ENCODE assay signal across 32 cellular contexts in the genomic region with DNA sequence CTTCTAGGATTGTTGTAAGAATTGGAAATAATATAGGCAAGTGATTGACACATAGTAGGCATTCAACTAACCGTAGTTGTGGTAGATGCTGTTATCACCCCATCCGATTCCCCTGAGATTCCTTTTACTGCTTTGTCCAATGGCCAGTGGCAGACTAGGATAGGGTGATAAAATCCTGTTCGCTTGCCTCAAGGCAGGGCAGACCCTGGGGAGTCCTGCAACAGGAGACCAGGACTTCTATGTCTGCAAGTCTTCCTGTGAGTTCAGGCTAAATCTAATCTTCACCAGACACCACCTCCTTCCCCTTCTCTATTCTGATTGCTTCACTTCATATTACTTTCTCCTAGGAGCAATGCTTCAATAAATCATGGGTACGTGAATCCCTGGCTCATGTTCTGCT.
"Had no signal": no experiment of that assay in that cellular context is flagged by ENCODE, and none has a peak within 500 bp of the region (broad histone marks: within the 10 kb centered on the region; RNA-seq: fewer than 3 reads in every experiment).

No MANE protein-coding gene starts in this region.

- H3K4me1 ChIP-seq: colonic mucosa, gastrocnemius medialis, psoas muscle, sigmoid colon, tibial nerve, upper lobe of left lung, uterus had no signal

- H3K27ac ChIP-seq: colonic mucosa, epithelial cell of prostate, gastrocnemius medialis, heart left ventricle, ovary, psoas muscle, sigmoid colon, thoracic aorta, tibial nerve, upper lobe of left lung, uterus had no signal

- H3K4me3 ChIP-seq: colonic mucosa, gastrocnemius medialis, heart left ventricle, lung, mucosa of descending colon, ovary, psoas muscle, sigmoid colon, thoracic aorta, tibial nerve, upper lobe of left lung, uterus had no signal

- DNase-seq: colonic mucosa; effector CD8-positive, alpha-beta T cell; endodermal cell; foreskin fibroblast; gastrocnemius medialis; heart left ventricle; hippocampal formation; immature natural killer cell; mucosa of descending colon; naive B cell; occipital lobe; ovary; posterior cingulate gyrus; psoas muscle; right cardiac atrium; sigmoid colon; stimulated activated CD4-positive, alpha-beta T cell treated with anti-CD3 and anti-CD28 coated beads, Interleukin-2, amount 100 ng/mL, for 24 hours; stimulated activated CD4-positive, alpha-beta T cell treated with anti-CD3 and anti-CD28 coated beads, Interleukin-4, amount 100 ng/mL, for 24 hours; stimulated activated naive CD4-positive, alpha-beta T cell treated with Interleukin-2 at 50 U/mL for 16 hours; upper lobe of left lung; uterus had no signal

- H3K9me3 ChIP-seq: colonic mucosa, gastrocnemius medialis, mucosa of descending colon, ovary, psoas muscle, sigmoid colon, thoracic aorta, upper lobe of left lung, uterus had no signal

- H3K4me3 Mint-ChIP-seq: dendritic cell treated with granulocyte-macrophage colony-stimulating factor and Interleukin-4, amounts not matched to agents 40 ng/mL and 50 ng/mL, for 4 days; endodermal cell; immature natural killer cell; memory B cell; mesothelial cell of epicardium; naive B cell; nephron; stimulated activated effector memory CD8-positive, alpha-beta T cell treated with anti-CD3 and anti-CD28 coated beads, Interleukin-12 subunit alpha, Interleukin-12 subunit beta, amount 100 ng/mL, for 72 hours had no signal

- H3K27ac Mint-ChIP-seq: dendritic cell treated with granulocyte-macrophage colony-stimulating factor and Interleukin-4, amounts not matched to agents 40 ng/mL and 50 ng/mL, for 4 days; endodermal cell; immature natural killer cell; memory B cell; mesothelial cell of epicardium; nephron; stimulated activated effector memory CD8-positive, alpha-beta T cell treated with anti-CD3 and anti-CD28 coated beads, Interleukin-12 subunit alpha, Interleukin-12 subunit beta, amount 100 ng/mL, for 72 hours had no signal

- H3K4me1 Mint-ChIP-seq: immature natural killer cell; memory B cell; mesothelial cell of epicardium; nephron; stimulated activated effector memory CD8-positive, alpha-beta T cell treated with anti-CD3 and anti-CD28 coated beads, Interleukin-12 subunit alpha, Interleukin-12 subunit beta, amount 100 ng/mL, for 72 hours had no signal

- H3K27me3 ChIP-seq: colonic mucosa, gastrocnemius medialis, ovary, sigmoid colon, tibial nerve, upper lobe of left lung, uterus had no signal

- H3K36me3 Mint-ChIP-seq: stimulated activated effector memory CD8-positive, alpha-beta T cell treated with anti-CD3 and anti-CD28 coated beads, Interleukin-12 subunit alpha, Interleukin-12 subunit beta, amount 100 ng/mL, for 72 hours had no signal

- ATAC-seq: esophagus mucosa; gastrocnemius medialis; heart left ventricle; left lobe of liver; mucosa of descending colon; psoas muscle; right cardiac atrium; stimulated activated effector memory CD8-positive, alpha-beta T cell treated with anti-CD3 and anti-CD28 coated beads, Interleukin-12 subunit alpha, Interleukin-12 subunit beta, amount 100 ng/mL, for 72 hours had no signal

- H3K36me3 ChIP-seq: colonic mucosa, gastrocnemius medialis, heart left ventricle, ovary, sigmoid colon, thoracic aorta, tibial nerve, upper lobe of left lung, uterus had no signal
